In genomic region chr5:138966236-138966985, GRCh38 we compare ENCODE assay signal across 22 cellular contexts.
"Had no signal": no experiment of that assay in that cellular context is flagged by ENCODE, and none has a peak within 500 bp of the region (broad histone marks: within the 10 kb centered on the region; RNA-seq: fewer than 3 reads in every experiment).

No MANE protein-coding gene starts in this region.

- ATAC-seq: activated CD8-positive, alpha-beta T cell treated with anti-CD3 and anti-CD28 coated beads, Interleukin-2, amount 10 ng/mL, durations not matched to agents 7 days and 5 days; effector memory CD8-positive, alpha-beta T cell; gastroesophageal sphincter; natural killer cell treated with Interleukin-12 subunit alpha and Interleukin-12 subunit beta and Interleukin-15 and Interleukin-18, amount 100 ng/mL, for 72 hours; stimulated activated naive B cell treated with anti-CD40 and anti-IgM and Interleukin-4, amounts not matched to agents 10 μg/mL and 1 μg/mL and 100 μg/mL, for 72 hours had no signal

- H3K9ac ChIP-seq: parathyroid adenoma had no signal

- H3K9me3 ChIP-seq: adrenal gland, breast epithelium, colonic mucosa, esophagus muscularis mucosa, gastroesophageal sphincter, sigmoid colon, transverse colon had no signal

- H3K27ac ChIP-seq: breast epithelium, colonic mucosa, esophagus muscularis mucosa, gastroesophageal sphincter, parathyroid adenoma, sigmoid colon, transverse colon had no signal

- H2AFZ ChIP-seq: parathyroid adenoma had no signal

- H3K79me2 ChIP-seq: parathyroid adenoma had no signal

- DNase-seq: activated CD4-positive, alpha-beta T cell treated with anti-CD3 and anti-CD28 coated beads for 1 hour; activated CD4-positive, alpha-beta T cell treated with anti-CD3 and anti-CD28 coated beads, Interleukin-2, amount 50 U/mL, for 1 hour; activated CD8-positive, alpha-beta T cell treated with anti-CD3 and anti-CD28 coated beads, Interleukin-2, amount 10 ng/mL, durations not matched to agents 7 days and 5 days; activated naive CD4-positive, alpha-beta T cell; colonic mucosa; dorsolateral prefrontal cortex; effector memory CD8-positive, alpha-beta T cell; head of caudate nucleus; hypothalamus; sigmoid colon; stimulated activated CD4-positive, alpha-beta T cell treated with anti-CD3 and anti-CD28 coated beads, Interleukin-2, amount 100 ng/mL, for 48 hours; stimulated activated CD8-positive, alpha-beta memory T cell treated with anti-CD3 and anti-CD28 coated beads, Interleukin-4, amount 100 ng/mL, for 48 hours; stimulated activated naive B cell treated with anti-CD40 and anti-IgM and Interleukin-4, amounts not matched to agents 10 μg/mL and 1 μg/mL and 100 μg/mL, for 72 hours; T-helper 1 cell; transverse colon had no signal

- H3K27me3 ChIP-seq: adrenal gland, breast epithelium, colonic mucosa, dorsolateral prefrontal cortex, esophagus muscularis mucosa, gastroesophageal sphincter, sigmoid colon, transverse colon had no signal

- H3K4me1 ChIP-seq: breast epithelium, colonic mucosa had no signal

- H3K4me3 ChIP-seq: adrenal gland, breast epithelium, colonic mucosa, dorsolateral prefrontal cortex, esophagus muscularis mucosa, gastroesophageal sphincter, sigmoid colon, smooth muscle cell, transverse colon had no signal

- H3K36me3 ChIP-seq: adrenal gland, breast epithelium, colonic mucosa, esophagus muscularis mucosa, gastroesophageal sphincter, sigmoid colon, transverse colon had no signal
